In the genomic region with DNA sequence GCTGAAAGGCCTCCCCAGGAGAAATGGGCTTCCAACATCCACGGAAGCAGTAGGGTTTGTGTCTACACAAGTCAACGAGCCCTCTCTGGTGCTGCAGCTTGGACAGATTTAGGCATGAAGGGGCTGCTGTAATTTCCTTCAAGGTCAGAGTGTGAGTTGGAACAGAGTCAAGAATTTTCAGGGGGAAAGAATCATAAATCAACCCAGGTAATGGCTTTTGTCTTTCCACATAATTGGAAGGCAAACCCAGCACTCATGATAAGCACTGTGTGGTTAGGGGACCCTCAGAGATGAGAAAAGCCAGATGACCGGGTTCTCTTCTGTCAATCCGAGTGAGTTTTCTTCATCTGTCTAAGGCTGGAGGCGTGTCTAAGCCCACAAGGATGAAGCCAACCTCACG, we compare ENCODE assay signal across 23 cellular contexts.
"Had no signal": no experiment of that assay in that cellular context is flagged by ENCODE, and none has a peak within 500 bp of the region (broad histone marks: within the 10 kb centered on the region; RNA-seq: fewer than 3 reads in every experiment).

No MANE protein-coding gene starts in this region.

- H3K36me3 Mint-ChIP-seq: naive thymus-derived CD8-positive, alpha-beta T cell; natural killer cell treated with Interleukin-12 subunit alpha and Interleukin-12 subunit beta and Interleukin-15 and Interleukin-18, amount 100 ng/mL, for 72 hours; stimulated activated memory B cell treated with anti-CD40 and anti-IgM and Interleukin-4, amounts not matched to agents 10 μg/mL and 1 μg/mL and 100 μg/mL, for 72 hours had no signal

- H3K27ac Mint-ChIP-seq: naive thymus-derived CD8-positive, alpha-beta T cell; natural killer cell treated with Interleukin-12 subunit alpha and Interleukin-12 subunit beta and Interleukin-15 and Interleukin-18, amount 100 ng/mL, for 72 hours; nephron progenitor cell; stimulated activated memory B cell treated with anti-CD40 and anti-IgM and Interleukin-4, amounts not matched to agents 10 μg/mL and 1 μg/mL and 100 μg/mL, for 72 hours; stimulated activated naive CD8-positive, alpha-beta T cell treated with anti-CD3 and anti-CD28 coated beads, Interleukin-15, amount 100 ng/mL, for 72 hours had no signal

- H3K27me3 Mint-ChIP-seq: stimulated activated memory B cell treated with anti-CD40 and anti-IgM and Interleukin-4, amounts not matched to agents 10 μg/mL and 1 μg/mL and 100 μg/mL, for 72 hours; stimulated activated naive CD8-positive, alpha-beta T cell treated with anti-CD3 and anti-CD28 coated beads, Interleukin-15, amount 100 ng/mL, for 72 hours had no signal

- H3K4me1 Mint-ChIP-seq: naive thymus-derived CD8-positive, alpha-beta T cell; neural crest cell; stimulated activated memory B cell treated with anti-CD40 and anti-IgM and Interleukin-4, amounts not matched to agents 10 μg/mL and 1 μg/mL and 100 μg/mL, for 72 hours; stimulated activated naive CD8-positive, alpha-beta T cell treated with anti-CD3 and anti-CD28 coated beads, Interleukin-15, amount 100 ng/mL, for 72 hours had no signal

- DNase-seq: naive thymus-derived CD8-positive, alpha-beta T cell; nephron progenitor cell; nucleus accumbens; pancreas; right cardiac atrium; spleen; stimulated activated CD4-positive, alpha-beta T cell treated with anti-CD3 and anti-CD28 coated beads, Interleukin-12 subunit alpha, Interleukin-12 subunit beta, amount 100 ng/mL, for 4 hours; stimulated activated CD4-positive, alpha-beta T cell treated with anti-CD3 and anti-CD28 coated beads, Interleukin-1b, Interleukin-23, amount 100 ng/mL, for 48 hours; stimulated activated CD4-positive, alpha-beta T cell treated with anti-CD3 and anti-CD28 coated beads, Interleukin-4, amount 100 ng/mL, for 1 hour; stimulated activated CD4-positive, alpha-beta T cell treated with anti-CD3 and anti-CD28 coated beads, Interleukin-4, amount 100 ng/mL, for 4 hours; stimulated activated CD8-positive, alpha-beta memory T cell treated with anti-CD3 and anti-CD28 coated beads, Interleukin-4, amount 100 ng/mL, for 48 hours; stimulated activated naive CD4-positive, alpha-beta T cell; stimulated activated naive CD8-positive, alpha-beta T cell treated with anti-CD3 and anti-CD28 coated beads, Interleukin-15, amount 100 ng/mL, for 72 hours; stimulated activated naive CD8-positive, alpha-beta T cell treated with anti-CD3 and anti-CD28 coated beads, Interleukin-15, Interleukin-2, amounts not matched to agents 100 U/mL and 50 U/mL, for 24 hours; substantia nigra; testis; tibial artery; transverse colon; upper lobe of left lung had no signal

- ATAC-seq: naive thymus-derived CD8-positive, alpha-beta T cell; natural killer cell treated with Interleukin-12 subunit alpha and Interleukin-12 subunit beta and Interleukin-15 and Interleukin-18, amount 100 ng/mL, for 72 hours; pancreas; right cardiac atrium; sciatic nerve; stimulated activated memory B cell treated with anti-CD40 and anti-IgM and Interleukin-4, amounts not matched to agents 10 μg/mL and 1 μg/mL and 100 μg/mL, for 72 hours; stimulated activated naive CD8-positive, alpha-beta T cell treated with anti-CD3 and anti-CD28 coated beads, Interleukin-15, amount 100 ng/mL, for 72 hours; stimulated activated naive CD8-positive, alpha-beta T cell treated with anti-CD3 and anti-CD28 coated beads, Interleukin-15, Interleukin-2, amounts not matched to agents 100 U/mL and 50 U/mL, for 24 hours had no signal

- H3K9me3 Mint-ChIP-seq: naive thymus-derived CD8-positive, alpha-beta T cell; natural killer cell treated with Interleukin-12 subunit alpha and Interleukin-12 subunit beta and Interleukin-15 and Interleukin-18, amount 100 ng/mL, for 72 hours; nephron progenitor cell; stimulated activated memory B cell treated with anti-CD40 and anti-IgM and Interleukin-4, amounts not matched to agents 10 μg/mL and 1 μg/mL and 100 μg/mL, for 72 hours; stimulated activated naive CD8-positive, alpha-beta T cell treated with anti-CD3 and anti-CD28 coated beads, Interleukin-15, amount 100 ng/mL, for 72 hours had no signal

- H3K4me3 Mint-ChIP-seq: naive thymus-derived CD8-positive, alpha-beta T cell; natural killer cell treated with Interleukin-12 subunit alpha and Interleukin-12 subunit beta and Interleukin-15 and Interleukin-18, amount 100 ng/mL, for 72 hours; nephron progenitor cell; neural crest cell; stimulated activated memory B cell treated with anti-CD40 and anti-IgM and Interleukin-4, amounts not matched to agents 10 μg/mL and 1 μg/mL and 100 μg/mL, for 72 hours; stimulated activated naive CD8-positive, alpha-beta T cell treated with anti-CD3 and anti-CD28 coated beads, Interleukin-15, amount 100 ng/mL, for 72 hours had no signal
